23 cellular contexts compared by ENCODE assay signal in genomic region chr10:43257210-43258031, GRCh38. TPM values are rescaled to one million over a fixed set of nuclear protein-coding genes. Genes with fewer than 3 reads are reported as not detected.
A peak's percentile ranks its signal among the peaks of the same experiment; 100 is the strongest.
DNase-seq lines count a peak whose midpoint lies in the region; ATAC-seq, FAIRE-seq and TF ChIP-seq lines count a peak whose summit lies in the region.
"Had no signal": no experiment of that assay in that cellular context is flagged by ENCODE, and none has a peak within 500 bp of the region (broad histone marks: within the 10 kb centered on the region; RNA-seq: fewer than 3 reads in every experiment).

No MANE protein-coding gene starts in this region.

- no peak overlapping the region for H3K27ac ChIP-seq in left ventricle myocardium inferior (replicated peaks)
- no peak overlapping the region for H3K27ac ChIP-seq in HEK293 (ENCODE audit: extremely low read depth, low read depth, low read length)
- no peak overlapping the region for H3K27ac ChIP-seq in kidney (ENCODE audit: low read depth in 2 of 2, low read length in 2 of 2)
- H3K27ac ChIP-seq: RWPE1, suprapubic skin, uterus had no signal

- ATAC-seq in Right ventricle myocardium inferior, result no peak
- no peak for ATAC-seq in stimulated activated naive CD8-positive, alpha-beta T cell treated with anti-CD3 and anti-CD28 coated beads, Interleukin-15, Interleukin-2, amounts not matched to agents 100 U/mL and 50 U/mL, for 24 hours
- ATAC-seq: activated CD8-positive, alpha-beta T cell treated with anti-CD3 and anti-CD28 coated beads for 36 hours; activated T-cell treated with anti-CD3 and anti-CD28 coated beads, Interleukin-2, amount 50 U/mL, for 4 hours; natural killer cell had no signal

- H3K36me3 ChIP-seq in left ventricle myocardium inferior (no peaks in the 10 kb centered on the region), HEK293 (ENCODE audit: control insufficient read depth in 2 of 2, insufficient read depth in 1 of 2, low read length in 2 of 2) (no peaks in the 10 kb centered on the region), kidney (ENCODE audit: control insufficient read depth in 1 of 2, insufficient read depth in 2 of 2, low read length in 2 of 2) (no peaks in the 10 kb centered on the region)
- H3K36me3 ChIP-seq: suprapubic skin, uterus had no signal

- intact Hi-C loops in Right ventricle myocardium inferior (cut with DNase I), result no loop called here
- intact Hi-C loops in left ventricle myocardium inferior (cut with micrococcal nuclease), result no loop called here
- intact Hi-C loops in kidney (cut with DNase I), result no loop called here

- H3K27me3 ChIP-seq in left ventricle myocardium inferior (ENCODE audit: low read depth), result peaks cover 18% of the 10 kb centered on the region
- H3K27me3 ChIP-seq: uterus had no signal

- H3K4me3 ChIP-seq in left ventricle myocardium inferior (no peak overlapping the region), HEK293 (ENCODE audit: low read depth, low read length) (no peak overlapping the region), kidney (ENCODE audit: low read length in 2 of 2) (no peak overlapping the region)
- H3K4me3 ChIP-seq: suprapubic skin, uterus had no signal

- H3K9ac ChIP-seq in kidney (ENCODE audit: low read length in 2 of 2), result no peak overlapping the region

- no peak for TF ChIP-seq CTCF in left ventricle myocardium inferior (IDR thresholded peaks at IDR 0.05; ENCODE audit: borderline replicate concordance)
- TF ChIP-seq CTCF in HEK293 (tag by site-specific recombination; IDR thresholded peaks at IDR 0.05), result no peak
- no peak for TF ChIP-seq CTCF in kidney (IDR thresholded peaks at IDR 0.05; ENCODE audit: borderline replicate concordance, extremely low read depth, insufficient read depth)

- peaks cover 37% of the 10 kb centered on the region for H3K4me1 ChIP-seq in left ventricle myocardium inferior
- no peaks in the 10 kb centered on the region for H3K4me1 ChIP-seq in HEK293 (ENCODE audit: control insufficient read depth, insufficient read depth, low read length)
- H3K4me1 ChIP-seq in kidney (ENCODE audit: control insufficient read depth in 1 of 2, insufficient read depth in 1 of 2, low read depth in 1 of 2, low read length in 2 of 2), result peaks cover 0 to 6% of the 10 kb centered on the region in 2 donors
- H3K4me1 ChIP-seq: uterus had no signal

- DNase-seq in Right ventricle myocardium inferior (ENCODE audit: missing footprints) (peak; percentile 58), left ventricle myocardium inferior (no peak), kidney (peak; percentile 64), urothelium cell line (ENCODE audit: low spot score) (peak; percentile 13), NCI-H526 (lab: John Stamatoyannopoulos, UW) (no peak), NCI-H1105 (lab: John Stamatoyannopoulos, UW) (no peak)
- DNase-seq in stimulated activated naive CD8-positive, alpha-beta T cell treated with anti-CD3 and anti-CD28 coated beads, Interleukin-15, Interleukin-2, amounts not matched to agents 100 U/mL and 50 U/mL, for 24 hours, result no peak
- DNase-seq: activated B cell treated with CpG ODN at 0.5 μM for 24 hours; activated CD8-positive, alpha-beta T cell treated with anti-CD3 and anti-CD28 coated beads for 36 hours; activated naive CD4-positive, alpha-beta T cell treated with Interleukin-2 at 50 U/mL for 16 hours; activated T-cell treated with anti-CD3 and anti-CD28 coated beads, Interleukin-2, amount 50 U/mL, for 4 hours; amygdala; dermis blood vessel endothelial cell; natural killer cell; NCI-H1417; NCI-H526 treated with DMSO at 0.1 percent for 48 hours; T1000 had no signal

- no peaks in the 10 kb centered on the region for H3K9me3 ChIP-seq in left ventricle myocardium inferior (replicated peaks)
- no peaks in the 10 kb centered on the region for H3K9me3 ChIP-seq in HEK293 (ENCODE audit: control insufficient read depth, insufficient read depth, low read depth, low read length)
- H3K9me3 ChIP-seq in kidney (ENCODE audit: control insufficient read depth in 1 of 2, low read length in 2 of 2), result no peaks in the 10 kb centered on the region
- H3K9me3 ChIP-seq: suprapubic skin, uterus had no signal

- POLR2A ChIA-PET in HEK293 (lab: Yijun Ruan, JAX), result no interaction called here

- CTCF ChIA-PET in HEK293 (lab: Yijun Ruan, JAX), result interaction anchor here (0.6 kb wide), 2 partner anchors 45 to 447 kb away, joined by 3 to 5 read pairs; no protein-coding TSS in a partner anchor

- FAIRE-seq in kidney (lab: Jason Lieb, UNC) (no peak), urothelium cell line (lab: Jason Lieb, UNC) (peak; percentile 23)
- FAIRE-seq: endothelial cell of umbilical vein, G401.6 had no signal

TF ChIP-seq in HEK293, 187 proteins besides CTCF, POLR2A, EP300 and RAD21:
- TF ChIP-seq ZNF521 (tag by site-specific recombination; IDR thresholded peaks at IDR 0.05) (no peak), KLF1 (tag by site-specific recombination; IDR thresholded peaks at IDR 0.05) (peak; percentile 15; the same call in 1 of the 2 replicates)
TF ChIP-seq in HEK293: peak in this region for 1.

RNA-seq across cellular contexts. Expression of gene RASGEF1A, which starts 9.4 kb away (rescaled TPM):
- total RNA-seq in Right ventricle myocardium inferior (1.4 TPM), left ventricle myocardium inferior (1.1 TPM), kidney (3.6 TPM)
- 2.8 TPM for polyA plus RNA-seq in kidney (ENCODE audit: insufficient read depth, low read depth, low replicate concordance)

Comparison
In these comparisons a context has a peak if more than half of its experiments do, and no peak if none do; other contexts are left out.
1. DNase-seq: peak in Right ventricle myocardium inferior (single experiment), kidney (single experiment) and urothelium cell line (single experiment); none in left ventricle myocardium inferior (single experiment), stimulated activated naive CD8-positive, alpha-beta T cell treated with anti-CD3 and anti-CD28 coated beads, Interleukin-15, Interleukin-2, amounts not matched to agents 100 U/mL and 50 U/mL, for 24 hours (single experiment), NCI-H526 (0 of 2) and NCI-H1105 (single experiment).